33 cellular contexts compared by ENCODE assay signal in genomic region chr19:44055870-44056269, GRCh38. TPM values are rescaled to one million over a fixed set of nuclear protein-coding genes. Genes with fewer than 3 reads are reported as not detected.
DNase-seq lines count a peak whose midpoint lies in the region; ATAC-seq, FAIRE-seq and TF ChIP-seq lines count a peak whose summit lies in the region.
"Had no signal": no experiment of that assay in that cellular context is flagged by ENCODE, and none has a peak within 500 bp of the region (broad histone marks: within the 10 kb centered on the region; RNA-seq: fewer than 3 reads in every experiment).

No MANE protein-coding gene starts in this region.

- DNase-seq in GM23338 (ENCODE audit: low spot score) (peak; percentile 37), H1 (ENCODE audit: low read depth in 1 of 2, low spot score in 2 of 2) (no peak)
- no peak for DNase-seq in activated naive CD4-positive, alpha-beta T cell treated with Interleukin-2 at 50 U/mL for 16 hours
- DNase-seq: ACHN; activated B cell treated with CpG ODN at 0.5 μM for 24 hours; activated gamma-delta T cell; activated T-cell treated with anti-CD3 and anti-CD28 coated beads, Interleukin-2, amount 50 U/mL, for 24 hours; CD8-positive, alpha-beta T cell; colonic mucosa; DMS 273 treated with DMSO at 0.1 percent for 48 hours; effector CD8-positive, alpha-beta T cell; erythroblast; HCEC 1CT; MV-4-11; NCI-H146; NCI-H2107; NCI-H345; NCI-H69; ovary; RPMI8226; stimulated activated CD4-positive, alpha-beta T cell treated with anti-CD3 and anti-CD28 coated beads, Interleukin-15, amount 100 ng/mL, for 24 hours; stimulated activated CD4-positive, alpha-beta T cell treated with anti-CD3 and anti-CD28 coated beads, Interleukin-4, amount 100 ng/mL, for 4 hours; T1000 had no signal

- H2BK15ac ChIP-seq in H1 (ENCODE audit: low read length), result no peak overlapping the region

- no peak overlapping the region for H3K23ac ChIP-seq in H1 (ENCODE audit: insufficient read length)

- no peak overlapping the region for H4K8ac ChIP-seq in H1 (ENCODE audit: extremely low read depth, insufficient read depth, low read length)

- TF ChIP-seq CTCF in GM23338 (conservative IDR thresholded peaks at IDR 0.05; ENCODE audit: low read depth in 2 of 2) (peak; percentile 37 to 65), Loucy (conservative IDR thresholded peaks at IDR 0.05; ENCODE audit: low read length) (peak; percentile 33), H1 (IDR thresholded peaks at IDR 0.05; ENCODE audit: control extremely low read depth in 1 of 3, insufficient read depth in 1 of 3, low read depth in 1 of 3, low read length in 3 of 3) (peak in 2 of 3 experiments; percentile 43 to 47; a peak in 3 of 4 replicates)

- H3K4me3 ChIP-seq in GM23338 (no peak overlapping the region), Loucy (ENCODE audit: low read length, poor library complexity, severe bottlenecking) (no peak overlapping the region), H1 (ENCODE audit: extremely low read depth in 1 of 4, insufficient read depth in 2 of 4, low read depth in 3 of 4, low read length in 4 of 4) (no peak overlapping the region)
- H3K4me3 ChIP-seq: cardiac muscle cell, colonic mucosa, ovary, SJSA1, tibial nerve had no signal

- 92% methylated on average over 5 of the region's 5 CpGs; no CpG with 5 or more reads in 1 of the 2 experiments for WGBS in H1 (ENCODE audit: extremely low coverage in 1 of 2, insufficient coverage in 1 of 2, insufficient read length in 1 of 2, insufficient replicate concordance in 2 of 2, low coverage in 1 of 2, low lambda C conversion rate in 2 of 2, missing lambda C conversion rate in 1 of 2), 2 experiments

- H3K18ac ChIP-seq in H1 (ENCODE audit: extremely low read depth, low read length), result no peak overlapping the region

- H3K27ac Mint-ChIP-seq in GM23338, result no peak overlapping the region
- H3K27ac Mint-ChIP-seq: activated B cell treated with CpG ODN at 0.5 μM for 24 hours; activated T-cell treated with anti-CD3 and anti-CD28 coated beads, Interleukin-2, amount 50 U/mL, for 24 hours; B cell; CD8-positive, alpha-beta T cell; memory B cell had no signal

- no peak overlapping the region for H2BK5ac ChIP-seq in H1 (ENCODE audit: low read depth, low read length)

- peaks cover 3% of the 10 kb centered on the region for H3K23me2 ChIP-seq in H1 (ENCODE audit: low read depth, low read length)

- peaks cover 9% of the 10 kb centered on the region; the same call in 1 of the 2 replicates for H3K36me3 ChIP-seq in GM23338 (ENCODE audit: insufficient read depth)
- no peaks in the 10 kb centered on the region for H3K36me3 ChIP-seq in Loucy (ENCODE audit: insufficient read depth, low read length)
- peaks cover 0 to 15% (median 7%) of the 10 kb centered on the region in 4 experiments; a peak in 3 of 8 replicates for H3K36me3 ChIP-seq in H1 (ENCODE audit: control insufficient read depth in 2 of 4, insufficient read depth in 4 of 4, low read length in 3 of 4)
- H3K36me3 ChIP-seq: ovary had no signal

- H4K5ac ChIP-seq in H1 (ENCODE audit: insufficient read length, low read depth, low read length), result no peak overlapping the region

- peaks cover 43% of the 10 kb centered on the region for H3K36me3 Mint-ChIP-seq in GM23338 (ENCODE audit: low read depth)

- H3K4me3 Mint-ChIP-seq in GM23338, result no peak overlapping the region
- H3K4me3 Mint-ChIP-seq: activated B cell treated with CpG ODN at 0.5 μM for 24 hours; activated T-cell treated with anti-CD3 and anti-CD28 coated beads, Interleukin-2, amount 50 U/mL, for 24 hours; B cell; CD8-positive, alpha-beta T cell; memory B cell had no signal

- no peak overlapping the region for H2BK120ac ChIP-seq in H1 (replicated peaks; ENCODE audit: low read depth, low read length)

- H3K4me1 ChIP-seq in GM23338 (ENCODE audit: insufficient read depth) (no peaks in the 10 kb centered on the region), Loucy (ENCODE audit: insufficient read depth, low read length, poor library complexity, severe bottlenecking) (no peaks in the 10 kb centered on the region), H1 (replicated peaks in 1 of 4; ENCODE audit: control insufficient read depth in 3 of 4, insufficient read depth in 4 of 4, low read length in 3 of 4) (peaks cover 0 to 2% (median 0%) of the 10 kb centered on the region in 4 experiments; a peak in 1 of 7 replicates)
- H3K4me1 ChIP-seq: colonic mucosa had no signal

- H3K27me3 Mint-ChIP-seq in GM23338 (ENCODE audit: insufficient read depth, low read depth, poor library complexity), result peaks cover 7% of the 10 kb centered on the region
- H3K27me3 Mint-ChIP-seq: activated B cell treated with CpG ODN at 0.5 μM for 24 hours; activated T-cell treated with anti-CD3 and anti-CD28 coated beads, Interleukin-2, amount 50 U/mL, for 24 hours; B cell had no signal

- H3K9me2 ChIP-seq in GM23338 (ENCODE audit: insufficient read depth), result no peaks in the 10 kb centered on the region
- H3K9me2 ChIP-seq in Loucy (replicated peaks; ENCODE audit: low read depth, low read length), result no peaks in the 10 kb centered on the region

- H3K14ac ChIP-seq in H1 (ENCODE audit: insufficient read length), result no peak overlapping the region

- peaks cover 3% of the 10 kb centered on the region; the same call in 1 of the 3 replicates for H3K9me3 Mint-ChIP-seq in GM23338

- FAIRE-seq in H1 (lab: Jason Lieb, UNC), result no peak
- FAIRE-seq: astrocyte, islet of Langerhans had no signal

- no peaks in the 10 kb centered on the region for H3K79me1 ChIP-seq in H1 (ENCODE audit: low read depth, low read length)

- CTCF ChIA-PET in H1 (lab: Charles Lee; ENCODE audit: partially characterized antibody), result no interaction called here

- no peak overlapping the region for H2AK5ac ChIP-seq in H1 (ENCODE audit: low read depth, low read length)

- H2BK12ac ChIP-seq in H1 (ENCODE audit: low read depth, low read length), result no peak overlapping the region

- no peak for TF ChIP-seq EP300 in H1 (IDR thresholded peaks at IDR 0.05; ENCODE audit: borderline replicate concordance in 1 of 2, low read depth in 2 of 2, low read length in 2 of 2)

- H3K27me3 ChIP-seq in GM23338 (ENCODE audit: insufficient read depth) (no peaks in the 10 kb centered on the region), Loucy (ENCODE audit: insufficient read depth, low read length, poor library complexity, severe bottlenecking) (no peaks in the 10 kb centered on the region), H1 (replicated peaks in 1 of 4; ENCODE audit: control insufficient read depth in 3 of 4, extremely low read depth in 1 of 4, insufficient read depth in 3 of 4, low read length in 3 of 4) (no peaks in the 10 kb centered on the region)
- H3K27me3 ChIP-seq: cardiac muscle cell, colonic mucosa, ovary, SJSA1, tibial nerve had no signal

- POLR2A ChIA-PET in H1 (lab: Charles Lee; ENCODE audit: partially characterized antibody), result no interaction called here

- H3F3A ChIP-seq in GM23338 (replicated peaks; ENCODE audit: low read depth), result no peaks in the 10 kb centered on the region
- H3F3A ChIP-seq in Loucy (ENCODE audit: low read depth), result no peaks in the 10 kb centered on the region

- H3K79me2 ChIP-seq in GM23338 (replicated peaks; ENCODE audit: insufficient read depth) (peaks cover 7% of the 10 kb centered on the region), Loucy (ENCODE audit: insufficient read depth, low read length) (no peaks in the 10 kb centered on the region), H1 (ENCODE audit: control insufficient read depth in 1 of 2, insufficient read depth in 2 of 2, low read length in 2 of 2) (peaks cover 0 to 7% of the 10 kb centered on the region in 2 experiments; a peak in 2 of 4 replicates)

- H3K27ac ChIP-seq in GM23338 (ENCODE audit: low read depth), result no peak overlapping the region
- no peak overlapping the region for H3K27ac ChIP-seq in H1 (ENCODE audit: low read depth, low read length)
- H3K27ac ChIP-seq: cardiac muscle cell, colonic mucosa, ovary, SJSA1, tibial nerve had no signal

- H3K4me2 ChIP-seq in GM23338, result no peak overlapping the region
- no peak overlapping the region for H3K4me2 ChIP-seq in Loucy (ENCODE audit: low read depth, low read length, poor library complexity, severe bottlenecking)
- no peak overlapping the region for H3K4me2 ChIP-seq in H1 (ENCODE audit: insufficient read depth in 1 of 2, low read depth in 2 of 2, low read length in 2 of 2)

- no peak overlapping the region for H4K91ac ChIP-seq in H1 (replicated peaks; ENCODE audit: insufficient read length, low read length)

- no peak overlapping the region for H3K4ac ChIP-seq in H1 (replicated peaks; ENCODE audit: insufficient read length, low read depth, low read length)

- H3K9me3 ChIP-seq in Loucy (ENCODE audit: insufficient read depth, low read depth, low read length) (no peaks in the 10 kb centered on the region), H1 (ENCODE audit: insufficient read depth in 2 of 2, low read depth in 1 of 2, low read length in 1 of 2) (no peaks in the 10 kb centered on the region)
- H3K9me3 ChIP-seq: colonic mucosa had no signal

- TF ChIP-seq POLR2A in H1 (IDR thresholded peaks at IDR 0.05; ENCODE audit: control extremely low read depth in 1 of 2, low read depth in 2 of 2, low read length in 2 of 2), result no peak

- peaks cover 1% of the 10 kb centered on the region; the same call in 2 of the 3 replicates for H3K4me1 Mint-ChIP-seq in GM23338

- H2BK20ac ChIP-seq in H1 (ENCODE audit: low read length), result no peak overlapping the region

- H2AFZ ChIP-seq in GM23338 (no peak overlapping the region), Loucy (ENCODE audit: low read length) (no peak overlapping the region), H1 (ENCODE audit: low read length) (no peak overlapping the region)

- ATAC-seq in GM23338, result no peak
- ATAC-seq in HG03280 (IDR thresholded peaks at IDR 0.05; ENCODE audit: unreplicated experiment), result no peak
- ATAC-seq: CD8-positive, alpha-beta T cell; left lobe of liver had no signal

- H3K56ac ChIP-seq in H1 (replicated peaks; ENCODE audit: insufficient read length, low read depth, low read length), result no peak overlapping the region

- peak; percentile 16 to 33; a peak in 3 of 4 replicates for TF ChIP-seq RAD21 in H1 (IDR thresholded peaks at IDR 0.05 in 1 of 2, conservative IDR thresholded peaks at IDR 0.05 in 1 of 2; ENCODE audit: low read depth in 2 of 2, low read length in 2 of 2)

- H3K9ac ChIP-seq in Loucy (ENCODE audit: low read depth, low read length, poor library complexity, severe bottlenecking) (no peak overlapping the region), H1 (replicated peaks in 1 of 4; ENCODE audit: extremely low read depth in 1 of 4, low read depth in 3 of 4, low read length in 3 of 4) (no peak overlapping the region)

- H4K20me1 ChIP-seq in GM23338 (replicated peaks; ENCODE audit: insufficient read depth) (no peaks in the 10 kb centered on the region), Loucy (ENCODE audit: insufficient read depth, low read length, poor library complexity, severe bottlenecking) (no peaks in the 10 kb centered on the region), H1 (replicated peaks in 1 of 2; ENCODE audit: control insufficient read depth in 1 of 2, insufficient read depth in 2 of 2, low read length in 2 of 2) (no peaks in the 10 kb centered on the region)

RNA-seq across cellular contexts. Expression of gene ZNF223, which starts 4.0 kb away (rescaled TPM):
- 5.8 and 8.2 TPM in 2 replicates for total RNA-seq in GM23338 (2014; rRNA removed; shearing (Covaris generic))
- polyA plus RNA-seq in GM23338 (2016; fragmentation: Nextera tagmentation; extraction: Ambion mirVana) (3.3 TPM in 2 replicates), H1 (2011; rRNA removed) (1.0 and 1.7 TPM in 2 replicates)
- 3.9 and 4.3 TPM in 2 replicates for total RNA-seq in H1 (2021; fragmentation: NEBNext Ultra II Directional; extraction: Animal tissue kit (Norgen Biotek cat#: 25700))
- polyA plus RNA-seq in H1 (2011; cell fraction: cytosol; rRNA removed), result 3.2 TPM
- polyA plus RNA-seq in H1 (2011; cell fraction: nucleus; rRNA removed), result 3.1 TPM
- 3.3 to 4.6 TPM (median 3.8 TPM) in 4 replicates for polyA plus RNA-seq in H1 (2012, experiment 1 of 2)
- 0.50 TPM for polyA plus RNA-seq in H1 (2012, experiment 2 of 2)
- 3.5 TPM for polyA plus RNA-seq in H1 (2013, experiment 1 of 2)
- 3.6 TPM for polyA plus RNA-seq in H1 (2013, experiment 2 of 2)
- polyA minus RNA-seq in H1 (2011; rRNA and poly(A)+ RNA removed), result 6.8 and 8.0 TPM in 2 replicates
- polyA minus RNA-seq in H1 (2011; cell fraction: cytosol; rRNA and poly(A)+ RNA removed), result 2.0 TPM
- 2.4 TPM for polyA minus RNA-seq in H1 (2011; cell fraction: nucleus; rRNA and poly(A)+ RNA removed)

RNA-seq across cellular contexts. Expression of gene ZNF284, which starts 16.1 kb away (rescaled TPM):
- 3.1 and 4.0 TPM in 2 replicates for total RNA-seq in GM23338 (2014; rRNA removed; shearing (Covaris generic))
- 1.4 and 1.5 TPM in 2 replicates for polyA plus RNA-seq in GM23338 (2016; fragmentation: Nextera tagmentation; extraction: Ambion mirVana)
- 3.4 and 3.5 TPM in 2 replicates for total RNA-seq in H1 (2021; fragmentation: NEBNext Ultra II Directional; extraction: Animal tissue kit (Norgen Biotek cat#: 25700))
- polyA plus RNA-seq in H1 (2011; rRNA removed), result 0.77 and 1.1 TPM in 2 replicates
- 1.1 TPM for polyA plus RNA-seq in H1 (2011; cell fraction: cytosol; rRNA removed)
- 0.68 TPM for polyA plus RNA-seq in H1 (2011; cell fraction: nucleus; rRNA removed)
- 0.94 to 1.1 TPM (median 0.98 TPM) in 4 replicates for polyA plus RNA-seq in H1 (2012, experiment 1 of 2)
- 0.20 TPM for polyA plus RNA-seq in H1 (2012, experiment 2 of 2)
- polyA plus RNA-seq in H1 (2013, experiment 1 of 2), result 1.8 TPM
- 1.7 TPM for polyA plus RNA-seq in H1 (2013, experiment 2 of 2)
- polyA minus RNA-seq in H1 (2011; rRNA and poly(A)+ RNA removed), result 2.7 and 3.5 TPM in 2 replicates
- 2.3 TPM for polyA minus RNA-seq in H1 (2011; cell fraction: cytosol; rRNA and poly(A)+ RNA removed)
- polyA minus RNA-seq in H1 (2011; cell fraction: nucleus; rRNA and poly(A)+ RNA removed), result 1.00 TPM

RNA-seq across cellular contexts. Expression of gene ZNF222, which starts 30.7 kb away (rescaled TPM):
- 2.3 and 3.4 TPM in 2 replicates for total RNA-seq in GM23338 (2014; rRNA removed; shearing (Covaris generic))
- polyA plus RNA-seq in GM23338 (2016; fragmentation: Nextera tagmentation; extraction: Ambion mirVana), result 2.6 and 2.8 TPM in 2 replicates
- 3.4 and 3.8 TPM in 2 replicates for total RNA-seq in H1 (2021; fragmentation: NEBNext Ultra II Directional; extraction: Animal tissue kit (Norgen Biotek cat#: 25700))
- polyA plus RNA-seq in H1 (2011; rRNA removed), result 0.75 and 1.7 TPM in 2 replicates
- 2.5 TPM for polyA plus RNA-seq in H1 (2011; cell fraction: cytosol; rRNA removed)
- polyA plus RNA-seq in H1 (2011; cell fraction: nucleus; rRNA removed), result 1.7 TPM
- 2.7 to 6.2 TPM (median 3.2 TPM) in 4 replicates for polyA plus RNA-seq in H1 (2012, experiment 1 of 2)
- 0.55 TPM for polyA plus RNA-seq in H1 (2012, experiment 2 of 2)
- polyA plus RNA-seq in H1 (2013, experiment 1 of 2), result 2.7 TPM
- polyA plus RNA-seq in H1 (2013, experiment 2 of 2), result 3.7 TPM
- polyA minus RNA-seq in H1 (2011; rRNA and poly(A)+ RNA removed), result 2.5 TPM in 2 replicates
- 1.8 TPM for polyA minus RNA-seq in H1 (2011; cell fraction: cytosol; rRNA and poly(A)+ RNA removed)
- 0.90 TPM for polyA minus RNA-seq in H1 (2011; cell fraction: nucleus; rRNA and poly(A)+ RNA removed)

RNA-seq across cellular contexts. Expression of gene ZNF224, which starts 38.3 kb away (rescaled TPM):
- total RNA-seq in GM23338 (2014; rRNA removed; shearing (Covaris generic)), result 15.8 and 16.5 TPM in 2 replicates
- polyA plus RNA-seq in GM23338 (2016; fragmentation: Nextera tagmentation; extraction: Ambion mirVana) (5.9 and 9.4 TPM in 2 replicates), H1 (2011; rRNA removed) (3.7 and 4.3 TPM in 2 replicates)
- total RNA-seq in H1 (2021; fragmentation: NEBNext Ultra II Directional; extraction: Animal tissue kit (Norgen Biotek cat#: 25700)), result 12.7 and 17.2 TPM in 2 replicates
- 9.3 TPM for polyA plus RNA-seq in H1 (2011; cell fraction: cytosol; rRNA removed)
- polyA plus RNA-seq in H1 (2011; cell fraction: nucleus; rRNA removed), result 7.2 TPM
- 6.7 to 12.2 TPM (median 9.7 TPM) in 4 replicates for polyA plus RNA-seq in H1 (2012, experiment 1 of 2)
- 1.2 TPM for polyA plus RNA-seq in H1 (2012, experiment 2 of 2)
- 8.1 TPM for polyA plus RNA-seq in H1 (2013, experiment 1 of 2)
- polyA plus RNA-seq in H1 (2013, experiment 2 of 2), result 7.7 TPM
- 13.5 and 13.9 TPM in 2 replicates for polyA minus RNA-seq in H1 (2011; rRNA and poly(A)+ RNA removed)
- 5.7 TPM for polyA minus RNA-seq in H1 (2011; cell fraction: cytosol; rRNA and poly(A)+ RNA removed)
- 23.5 TPM for polyA minus RNA-seq in H1 (2011; cell fraction: nucleus; rRNA and poly(A)+ RNA removed)

RNA-seq across cellular contexts. Expression of gene ZNF230, which starts 53.1 kb away (rescaled TPM):
- 2.2 and 2.6 TPM in 2 replicates for total RNA-seq in GM23338 (2014; rRNA removed; shearing (Covaris generic))
- polyA plus RNA-seq in GM23338 (2016; fragmentation: Nextera tagmentation; extraction: Ambion mirVana), result 1.8 and 1.9 TPM in 2 replicates
- 2.5 and 3.6 TPM in 2 replicates for total RNA-seq in H1 (2021; fragmentation: NEBNext Ultra II Directional; extraction: Animal tissue kit (Norgen Biotek cat#: 25700))
- polyA plus RNA-seq in H1 (2011; rRNA removed), result 1.1 and 1.5 TPM in 2 replicates
- polyA plus RNA-seq in H1 (2011; cell fraction: cytosol; rRNA removed), result 1.7 TPM
- polyA plus RNA-seq in H1 (2011; cell fraction: nucleus; rRNA removed), result 0.94 TPM
- polyA plus RNA-seq in H1 (2012, experiment 1 of 2), result 2.6 to 3.3 TPM (median 3.0 TPM) in 4 replicates
- polyA plus RNA-seq in H1 (2012, experiment 2 of 2), result 0.21 TPM
- 1.7 TPM for polyA plus RNA-seq in H1 (2013, experiment 1 of 2)
- 1.6 TPM for polyA plus RNA-seq in H1 (2013, experiment 2 of 2)
- polyA minus RNA-seq in H1 (2011; rRNA and poly(A)+ RNA removed), result 2.5 and 4.2 TPM in 2 replicates
- polyA minus RNA-seq in H1 (2011; cell fraction: cytosol; rRNA and poly(A)+ RNA removed), result 1.5 TPM
- 1.8 TPM for polyA minus RNA-seq in H1 (2011; cell fraction: nucleus; rRNA and poly(A)+ RNA removed)
